ENCODE assay signal across 17 cellular contexts in genomic region chr2:23614701-23615100, GRCh38.
DNase-seq lines count a peak whose midpoint lies in the region; ATAC-seq and TF ChIP-seq lines count a peak whose summit lies in the region.
"Had no signal": no experiment of that assay in that cellular context is flagged by ENCODE, and none has a peak within 500 bp of the region (broad histone marks: within the 10 kb centered on the region; RNA-seq: fewer than 3 reads in every experiment).

No MANE protein-coding gene starts in this region.

- H3K4ac ChIP-seq in H9 (ENCODE audit: low read depth, low read length): no peak overlapping the region
- H3K4ac ChIP-seq in mesenchymal stem cell (ENCODE audit: low read depth in 1 of 2, low read length in 2 of 2): no peak overlapping the region

- H3K4me1 ChIP-seq in H9 (ENCODE audit: insufficient read depth, low read length): no peaks in the 10 kb centered on the region; the same call in 1 of the 2 replicates
- H3K4me1 ChIP-seq in mesenchymal stem cell (ENCODE audit: control insufficient read depth, insufficient read depth, low read depth, low read length): peaks cover 14% of the 10 kb centered on the region
- peaks cover 46% of the 10 kb centered on the region for H3K4me1 ChIP-seq in stomach smooth muscle (ENCODE audit: control insufficient read depth, insufficient read depth, low read length)
- H3K4me1 ChIP-seq: foreskin keratinocyte had no signal

- H3K18ac ChIP-seq in H9 (ENCODE audit: insufficient read length, low read depth, low read length) (no peak overlapping the region), mesenchymal stem cell (ENCODE audit: low read depth in 1 of 2, low read length in 2 of 2) (peak overlapping the region in 1 of 2 experiments; percentile 7)

- TF ChIP-seq CTCF in H9 (conservative IDR thresholded peaks at IDR 0.05): no peak

- peaks cover 6 to 31% (median 11%) of the 10 kb centered on the region in 3 experiments; a peak in 6 of 7 replicates for H3K36me3 Mint-ChIP-seq in H9 (ENCODE audit: insufficient read depth in 1 of 3, low read depth in 3 of 3)
- H3K36me3 Mint-ChIP-seq in activated CD8-positive, alpha-beta T cell treated with anti-CD3 and anti-CD28 coated beads, Interleukin-2, amount 10 ng/mL, durations not matched to agents 7 days and 5 days (ENCODE audit: low read depth): peaks cover 4% of the 10 kb centered on the region

- no peaks in the 10 kb centered on the region; the same call in 1 of the 2 replicates for H3K27me3 Mint-ChIP-seq in H9 (ENCODE audit: low read depth)
- peaks cover 20% of the 10 kb centered on the region for H3K27me3 Mint-ChIP-seq in activated CD8-positive, alpha-beta T cell treated with anti-CD3 and anti-CD28 coated beads, Interleukin-2, amount 10 ng/mL, durations not matched to agents 7 days and 5 days (ENCODE audit: low read depth)

- H2AFZ ChIP-seq in H9 (ENCODE audit: low read length) (no peak overlapping the region), mesenchymal stem cell (ENCODE audit: low read depth, low read length) (no peak overlapping the region)
- H2AFZ ChIP-seq: GM23248 had no signal

- no peaks in the 10 kb centered on the region for H3K79me1 ChIP-seq in H9 (ENCODE audit: insufficient read depth, low read depth, low read length, poor library complexity, severe bottlenecking)
- peaks cover 2% of the 10 kb centered on the region for H3K79me1 ChIP-seq in mesenchymal stem cell (replicated peaks; ENCODE audit: low read length, poor library complexity, severe bottlenecking)

- H2AK5ac ChIP-seq in H9 (ENCODE audit: insufficient read length, low read length) (no peak overlapping the region), mesenchymal stem cell (ENCODE audit: low read length, severe bottlenecking) (no peak overlapping the region)

- POLR2A ChIA-PET in activated CD8-positive, alpha-beta T cell treated with anti-CD3 and anti-CD28 coated beads, Interleukin-2, amount 10 ng/mL, durations not matched to agents 7 days and 5 days (lab: Charles Lee): no interaction called here

- H3K4me2 ChIP-seq in H9 (ENCODE audit: insufficient read depth, insufficient read length, low read length) (no peak overlapping the region), mesenchymal stem cell (ENCODE audit: low read length, poor library complexity, severe bottlenecking) (no peak overlapping the region)

- WGBS in H9 (ENCODE audit: extremely low coverage, insufficient read length, low lambda C conversion rate): no CpG with 5 or more reads among the region's 12 CpGs
- 78% methylated on average over 10 of the region's 12 CpGs for WGBS in mesenchymal stem cell

- no peak for DNase-seq in H9
- peak; percentile 21 for DNase-seq in activated CD8-positive, alpha-beta T cell treated with anti-CD3 and anti-CD28 coated beads, Interleukin-2, amount 10 ng/mL, durations not matched to agents 7 days and 5 days
- DNase-seq in mesenchymal stem cell: no peak
- DNase-seq in cerebellar nuclear complex (lab: John Stamatoyannopoulos, UW): no peak
- DNase-seq in stimulated activated CD4-positive, alpha-beta T cell treated with anti-CD3 and anti-CD28 coated beads, Interleukin-2, amount 100 ng/mL, for 24 hours: no peak
- DNase-seq: dermis blood vessel endothelial cell; foreskin keratinocyte; GM23248; NCI-H1092 treated with DMSO at 0.1 percent for 48 hours; NCI-H526; stimulated activated CD4-positive, alpha-beta T cell treated with anti-CD3 and anti-CD28 coated beads, Interleukin-12 subunit alpha, Interleukin-12 subunit beta, amount 100 ng/mL, for 4 hours had no signal

- ATAC-seq in activated CD8-positive, alpha-beta T cell treated with anti-CD3 and anti-CD28 coated beads, Interleukin-2, amount 10 ng/mL, durations not matched to agents 7 days and 5 days: peak; percentile 60
- ATAC-seq in GM21360 (IDR thresholded peaks at IDR 0.05; ENCODE audit: unreplicated experiment): no peak
- ATAC-seq: activated CD4-positive, CD25-positive, alpha-beta regulatory T cell treated with anti-CD3 and anti-CD28 coated beads, Interleukin-2, amount 50 U/mL, for 24 hours had no signal

- H3K9ac ChIP-seq in H9 (ENCODE audit: extremely low read depth, insufficient read length, low read length) (no peak overlapping the region), mesenchymal stem cell (ENCODE audit: low read length) (no peak overlapping the region), stomach smooth muscle (ENCODE audit: low read length in 2 of 2) (no peak overlapping the region)
- H3K9ac ChIP-seq: GM23248 had no signal

- H2BK120ac ChIP-seq in H9 (ENCODE audit: low read depth, low read length, poor library complexity, severe bottlenecking) (no peak overlapping the region), mesenchymal stem cell (ENCODE audit: low read depth, low read length) (no peak overlapping the region)

- no peaks in the 10 kb centered on the region for H4K20me1 ChIP-seq in H9 (ENCODE audit: control insufficient read depth, insufficient read depth, insufficient read length)

- H3K27ac ChIP-seq in H9 (ENCODE audit: insufficient read length, low read depth, low read length) (no peak overlapping the region), mesenchymal stem cell (ENCODE audit: low read length, poor library complexity, severe bottlenecking) (no peak overlapping the region), stomach smooth muscle (ENCODE audit: low read length) (peak overlapping the region; percentile 100)
- H3K27ac ChIP-seq: epithelial cell of prostate, foreskin keratinocyte, GM23248, thoracic aorta had no signal

- H4K91ac ChIP-seq in H9 (ENCODE audit: insufficient read length, low read depth, low read length): no peak overlapping the region
- H4K91ac ChIP-seq in mesenchymal stem cell (ENCODE audit: low read length): no peak overlapping the region

- peak overlapping the region; percentile 47 to 93 (median 57); a peak in 2 of 7 replicates for H3K27ac Mint-ChIP-seq in H9
- H3K27ac Mint-ChIP-seq in activated CD8-positive, alpha-beta T cell treated with anti-CD3 and anti-CD28 coated beads, Interleukin-2, amount 10 ng/mL, durations not matched to agents 7 days and 5 days: no peak overlapping the region
- H3K27ac Mint-ChIP-seq: T-helper 1 cell treated with Interleukin-12 subunit alpha and Interleukin-12 subunit beta and Interleukin-4 antibody, amounts not matched to agents 30 μg/mL and 1 μg/mL, for 36 hours had no signal

- H2BK15ac ChIP-seq in H9 (ENCODE audit: low read depth, low read length) (no peak overlapping the region), mesenchymal stem cell (ENCODE audit: low read depth, poor library complexity, severe bottlenecking) (peak overlapping the region; percentile 15)

- H3K4me3 ChIP-seq in mesenchymal stem cell (ENCODE audit: insufficient read depth in 1 of 2, low read depth in 1 of 2, low read length in 2 of 2) (no peak overlapping the region), stomach smooth muscle (ENCODE audit: low read length in 2 of 2) (no peak overlapping the region)
- H3K4me3 ChIP-seq: GM23248, thoracic aorta had no signal

- no peak overlapping the region for H3K4me3 Mint-ChIP-seq in H9
- H3K4me3 Mint-ChIP-seq in activated CD8-positive, alpha-beta T cell treated with anti-CD3 and anti-CD28 coated beads, Interleukin-2, amount 10 ng/mL, durations not matched to agents 7 days and 5 days: peak overlapping the region; percentile 12
- H3K4me3 Mint-ChIP-seq: T-helper 1 cell treated with Interleukin-12 subunit alpha and Interleukin-12 subunit beta and Interleukin-4 antibody, amounts not matched to agents 30 μg/mL and 1 μg/mL, for 36 hours had no signal

- H3K36me3 ChIP-seq in mesenchymal stem cell (ENCODE audit: control insufficient read depth in 1 of 2, insufficient read depth in 2 of 2, low read depth in 1 of 2, low read length in 2 of 2): peaks cover 0 to 3% of the 10 kb centered on the region in 2 experiments
- no peaks in the 10 kb centered on the region for H3K36me3 ChIP-seq in stomach smooth muscle (ENCODE audit: control insufficient read depth in 2 of 2, insufficient read depth in 2 of 2, low read length in 2 of 2)
- H3K36me3 ChIP-seq: thoracic aorta had no signal

- H2BK20ac ChIP-seq in H9 (ENCODE audit: low read depth, low read length, poor library complexity, severe bottlenecking): no peak overlapping the region

- peaks cover 24 to 30% of the 10 kb centered on the region in 2 experiments for H3K4me1 Mint-ChIP-seq in H9
- H3K4me1 Mint-ChIP-seq in activated CD8-positive, alpha-beta T cell treated with anti-CD3 and anti-CD28 coated beads, Interleukin-2, amount 10 ng/mL, durations not matched to agents 7 days and 5 days (ENCODE audit: low read depth): peaks cover 20% of the 10 kb centered on the region

- H2BK5ac ChIP-seq in H9 (ENCODE audit: insufficient read length, low read length) (no peak overlapping the region), mesenchymal stem cell (ENCODE audit: low read depth, low read length, poor library complexity, severe bottlenecking) (no peak overlapping the region)

- H4K5ac ChIP-seq in H9 (ENCODE audit: insufficient read length, low read depth, low read length): no peak overlapping the region

- CTCF ChIA-PET in activated CD8-positive, alpha-beta T cell treated with anti-CD3 and anti-CD28 coated beads, Interleukin-2, amount 10 ng/mL, durations not matched to agents 7 days and 5 days (lab: Charles Lee): no interaction called here

- H3T11ph ChIP-seq in H9 (ENCODE audit: low read length): no peak overlapping the region

- no peaks in the 10 kb centered on the region for H3K79me2 ChIP-seq in H9 (ENCODE audit: insufficient read depth, low read length)

- no peak overlapping the region for H4K8ac ChIP-seq in H9 (replicated peaks; ENCODE audit: insufficient read length, low read depth, low read length)
- H4K8ac ChIP-seq in mesenchymal stem cell (ENCODE audit: low read length): no peak overlapping the region

- no peak overlapping the region for H3K56ac ChIP-seq in H9 (ENCODE audit: insufficient read length, low read depth, low read length)

- H2BK12ac ChIP-seq in H9 (ENCODE audit: insufficient read length, low read depth, low read length) (no peak overlapping the region), mesenchymal stem cell (ENCODE audit: low read length in 2 of 2) (no peak overlapping the region)

- no peak overlapping the region; the same call in 1 of the 2 replicates for H3K14ac ChIP-seq in H9 (ENCODE audit: insufficient read depth, low read length)
- peak overlapping the region in 1 of 2 experiments; percentile 48 for H3K14ac ChIP-seq in mesenchymal stem cell (ENCODE audit: low read length in 2 of 2)

- H3K23ac ChIP-seq in H9 (ENCODE audit: insufficient read length, low read depth, low read length) (no peak overlapping the region), mesenchymal stem cell (ENCODE audit: low read length in 2 of 2) (no peak overlapping the region)

- H3K27me3 ChIP-seq in H9 (ENCODE audit: insufficient read depth, low read length): no peaks in the 10 kb centered on the region
- H3K27me3 ChIP-seq in mesenchymal stem cell (ENCODE audit: control insufficient read depth in 1 of 2, insufficient read depth in 1 of 2, low read length in 2 of 2): no peaks in the 10 kb centered on the region
- no peaks in the 10 kb centered on the region for H3K27me3 ChIP-seq in stomach smooth muscle (ENCODE audit: control insufficient read depth in 1 of 2, insufficient read depth in 2 of 2, low read length in 2 of 2)
- H3K27me3 ChIP-seq: foreskin keratinocyte had no signal

- H3K9me3 Mint-ChIP-seq in H9: peaks cover 16 to 18% of the 10 kb centered on the region in 2 experiments
- peaks cover 12% of the 10 kb centered on the region for H3K9me3 Mint-ChIP-seq in activated CD8-positive, alpha-beta T cell treated with anti-CD3 and anti-CD28 coated beads, Interleukin-2, amount 10 ng/mL, durations not matched to agents 7 days and 5 days (ENCODE audit: insufficient read depth)

- no peaks in the 10 kb centered on the region for H3K23me2 ChIP-seq in H9 (ENCODE audit: insufficient read length, low read depth, low read length, poor library complexity, severe bottlenecking)

- H3K9me3 ChIP-seq in H9 (ENCODE audit: control insufficient read depth, low read depth, low read length): no peaks in the 10 kb centered on the region
- H3K9me3 ChIP-seq in mesenchymal stem cell (ENCODE audit: control insufficient read depth, low read length): peaks cover 16% of the 10 kb centered on the region
- H3K9me3 ChIP-seq in stomach smooth muscle (ENCODE audit: control insufficient read depth in 2 of 2, low read length in 2 of 2): no peaks in the 10 kb centered on the region
